13 cellular contexts compared by ENCODE assay signal in genomic region chr1:173507847-173508209, GRCh38. TPM values are rescaled to one million over a fixed set of nuclear protein-coding genes. Genes with fewer than 3 reads are reported as not detected.
DNase-seq lines count a peak whose midpoint lies in the region; ATAC-seq and TF ChIP-seq lines count a peak whose summit lies in the region.
"Had no signal": no experiment of that assay in that cellular context is flagged by ENCODE, and none has a peak within 500 bp of the region (broad histone marks: within the 10 kb centered on the region; RNA-seq: fewer than 3 reads in every experiment).

No MANE protein-coding gene starts in this region.

- peak overlapping the region; percentile 76 for H3K27ac Mint-ChIP-seq in MCF 10A (ENCODE audit: low read depth, unreplicated experiment)
- H3K27ac Mint-ChIP-seq: activated naive CD4-positive, alpha-beta T cell treated with anti-CD3 and anti-CD28 coated beads, Interleukin-2, amount 50 U/mL, for 24 hours had no signal

- intact Hi-C loops in MCF 10A (cut with micrococcal nuclease): loop anchor here (2.0 to 10.0 kb wide), 3 partner anchors 29 to 207 kb away; partner anchors contain the start of gene KLHL20
- intact Hi-C loops in breast epithelium (cut with DNase I; ENCODE audit: low total_unique reads): loop anchor here (5.0 kb wide), 1 partner anchor 291 kb away; no protein-coding TSS in a partner anchor
- intact Hi-C loops in mucosa of descending colon (cut with DNase I, micrococcal nuclease): loop anchor here in 1 of 2 donors (2.0 kb wide), 1 partner anchor 77 kb away; no protein-coding TSS in a partner anchor
- intact Hi-C loops in prostate gland (cut with DNase I): loop anchor here (10.0 kb wide), 1 partner anchor 157 kb away; the partner anchor contains the start of gene ANKRD45

- 66% methylated on average over 3 of the region's 3 CpGs for WGBS in prostate gland

- no peak overlapping the region for H3K27ac ChIP-seq in breast epithelium
- no peak overlapping the region for H3K27ac ChIP-seq in prostate gland
- H3K27ac ChIP-seq: left ventricle myocardium inferior had no signal

- no peaks in the 10 kb centered on the region for H3K36me3 Mint-ChIP-seq in MCF 10A (ENCODE audit: insufficient read depth, unreplicated experiment)
- H3K36me3 Mint-ChIP-seq: activated naive CD4-positive, alpha-beta T cell treated with anti-CD3 and anti-CD28 coated beads, Interleukin-2, amount 50 U/mL, for 24 hours had no signal

- no peaks in the 10 kb centered on the region for H3K9me3 Mint-ChIP-seq in MCF 10A (ENCODE audit: unreplicated experiment)
- H3K9me3 Mint-ChIP-seq: activated naive CD4-positive, alpha-beta T cell treated with anti-CD3 and anti-CD28 coated beads, Interleukin-2, amount 50 U/mL, for 24 hours had no signal

- TF ChIP-seq CTCF in MCF 10A (IDR thresholded peaks at IDR 0.05; ENCODE audit: unreplicated experiment): no peak
- no peak for TF ChIP-seq CTCF in breast epithelium (IDR thresholded peaks at IDR 0.05)
- no peak for TF ChIP-seq CTCF in epithelial cell of esophagus (IDR thresholded peaks at IDR 0.05; ENCODE audit: insufficient read depth, low read depth, low read length, missing control alignments)
- no peak for TF ChIP-seq CTCF in mucosa of descending colon (IDR thresholded peaks at IDR 0.05)
- TF ChIP-seq CTCF in prostate gland (IDR thresholded peaks at IDR 0.05): no peak

- POLR2A ChIA-PET in MCF 10A (lab: Yijun Ruan, JAX): interaction anchor here (0.9 to 7.8 kb wide), 9 partner anchors 16 to 316 kb away, joined by 3 to 77 read pairs (median 6); partner anchors contain the start of genes CENPL, DARS2, KLHL20 and PRDX6

- H3K4me3 Mint-ChIP-seq in MCF 10A (ENCODE audit: unreplicated experiment): no peak overlapping the region
- H3K4me3 Mint-ChIP-seq: activated naive CD4-positive, alpha-beta T cell treated with anti-CD3 and anti-CD28 coated beads, Interleukin-2, amount 50 U/mL, for 24 hours had no signal

- H3K4me1 Mint-ChIP-seq in MCF 10A (ENCODE audit: insufficient read depth, unreplicated experiment): peaks cover 26% of the 10 kb centered on the region
- H3K4me1 Mint-ChIP-seq: activated naive CD4-positive, alpha-beta T cell treated with anti-CD3 and anti-CD28 coated beads, Interleukin-2, amount 50 U/mL, for 24 hours had no signal

- TF ChIP-seq POLR2A in breast epithelium (IDR thresholded peaks at IDR 0.05) (no peak), prostate gland (IDR thresholded peaks at IDR 0.05) (no peak)

- ATAC-seq in mucosa of descending colon: peak; percentile 27

- H3K4me1 ChIP-seq in breast epithelium (no peaks in the 10 kb centered on the region), mucosa of descending colon (ENCODE audit: low read depth) (peaks cover 5% of the 10 kb centered on the region), prostate gland (replicated peaks) (no peaks in the 10 kb centered on the region)
- H3K4me1 ChIP-seq: left ventricle myocardium inferior had no signal

- H3K27me3 ChIP-seq in breast epithelium (no peaks in the 10 kb centered on the region), prostate gland (replicated peaks; ENCODE audit: insufficient read depth) (no peaks in the 10 kb centered on the region)
- H3K27me3 ChIP-seq: stomach had no signal

- H3K36me3 ChIP-seq in breast epithelium (no peaks in the 10 kb centered on the region), mucosa of descending colon (ENCODE audit: low read depth) (no peaks in the 10 kb centered on the region), prostate gland (no peaks in the 10 kb centered on the region)
- H3K36me3 ChIP-seq: left ventricle myocardium inferior, stomach had no signal

- no peaks in the 10 kb centered on the region for H3K9me3 ChIP-seq in breast epithelium
- H3K9me3 ChIP-seq in mucosa of descending colon: no peaks in the 10 kb centered on the region
- H3K9me3 ChIP-seq in prostate gland: no peaks in the 10 kb centered on the region
- H3K9me3 ChIP-seq: left ventricle myocardium inferior, stomach had no signal

- H3K4me3 ChIP-seq in breast epithelium (no peak overlapping the region), epithelial cell of esophagus (ENCODE audit: low read length) (no peak overlapping the region), mucosa of descending colon (no peak overlapping the region), prostate gland (no peak overlapping the region)
- H3K4me3 ChIP-seq: left ventricle myocardium inferior, stomach had no signal

- CTCF ChIA-PET in MCF 10A (lab: Yijun Ruan, JAX): interaction anchor here (0.5 to 3.5 kb wide), 8 partner anchors 15 to 485 kb away, joined by 3 to 26 read pairs (median 4); partner anchors contain the start of gene KLHL20

- DNase-seq in MCF 10A (ENCODE audit: unreplicated experiment) (peak; percentile 64), breast epithelium (ENCODE audit: low spot score in 2 of 2) (no peak), epithelial cell of esophagus (ENCODE audit: low read depth) (peak; percentile 81), mucosa of descending colon (no peak), D341Med (ENCODE audit: low spot score) (no peak), HCEC 1CT (no peak), prostate gland (ENCODE audit: low spot score) (no peak)
- no peak for DNase-seq in activated CD4-positive, alpha-beta T cell treated with anti-CD3 and anti-CD28 coated beads, Interleukin-2, amount 50 U/mL, for 1 hour
- DNase-seq: cortex of kidney, left ventricle myocardium inferior, NCI-H2171, stomach had no signal

- no peaks in the 10 kb centered on the region for H3K27me3 Mint-ChIP-seq in MCF 10A (ENCODE audit: insufficient read depth, unreplicated experiment)
- H3K27me3 Mint-ChIP-seq: activated naive CD4-positive, alpha-beta T cell treated with anti-CD3 and anti-CD28 coated beads, Interleukin-2, amount 50 U/mL, for 24 hours had no signal

- no TSS peak for BruUV-seq in MCF 10A (replicated peaks; lab: Mats Ljungman, UMichigan)

RNA-seq across cellular contexts. Expression of gene PRDX6, which starts 30.7 kb away (rescaled TPM):
- total RNA-seq in MCF 10A (2022): 502 and 563 TPM in 2 replicates
- total RNA-seq in breast epithelium: 100 to 1,000 TPM; 250 to 691 (median 267) TPM
- 100 to 1,000 TPM; 398 to 884 (median 511) TPM for total RNA-seq in mucosa of descending colon
- total RNA-seq in prostate gland: 100 to 1,000 TPM; 302 to 369 TPM

Comparison
In these comparisons a context has a peak if more than half of its experiments do, and no peak if none do; other contexts are left out.
1. DNase-seq: peak in MCF 10A (single experiment) and epithelial cell of esophagus (single experiment); none in breast epithelium (0 of 2), mucosa of descending colon (0 of 3), D341Med (single experiment), HCEC 1CT (single experiment), activated CD4-positive, alpha-beta T cell treated with anti-CD3 and anti-CD28 coated beads, Interleukin-2, amount 50 U/mL, for 1 hour (single experiment) and prostate gland (single experiment).